8 cellular contexts compared by ENCODE assay signal in genomic region chr1:1058088-1058905, GRCh38. TPM values are rescaled to one million over a fixed set of nuclear protein-coding genes. Genes with fewer than 3 reads are reported as not detected.
DNase-seq lines count a peak whose midpoint lies in the region; ATAC-seq and TF ChIP-seq lines count a peak whose summit lies in the region.
"Had no signal": no experiment of that assay in that cellular context is flagged by ENCODE, and none has a peak within 500 bp of the region (broad histone marks: within the 10 kb centered on the region; RNA-seq: fewer than 3 reads in every experiment).

No MANE protein-coding gene starts in this region.

- BruUV-seq in Calu3 (replicated peaks; lab: Mats Ljungman, UMichigan) (TSS peak; percentile 27), Panc1 (replicated peaks; lab: Mats Ljungman, UMichigan) (no TSS peak)

- intact Hi-C loops in Calu3 (cut with micrococcal nuclease; ENCODE audit: unreplicated experiment) (loop anchor here (5.0 kb wide), 1 partner anchor 36 kb away; the partner anchor contains the start of gene AGRN), Panc1 (cut with micrococcal nuclease; ENCODE audit: unreplicated experiment) (no loop called here)

- no peaks in the 10 kb centered on the region; the same call in 1 of the 2 replicates for H3K36me3 ChIP-seq in Panc1 (ENCODE audit: control insufficient read depth, insufficient read depth, low read length)

- no peaks in the 10 kb centered on the region for H3K4me1 Mint-ChIP-seq in Calu3 (ENCODE audit: low read depth, unreplicated experiment)

- in situ Hi-C loops in Panc1 (cut with HindIII; ENCODE audit: low pct_unique_long_range_greater_than_20kb, low sequenced_read_pairs): no loop called here

- CTCF ChIA-PET in Calu3 (lab: Charles Lee) (interaction anchor here (0.6 to 1.3 kb wide), 3 partner anchors 16 to 718 kb away, joined by 3 to 4 read pairs (median 3); partner anchors contain the start of genes ISG15 and RNF223), Panc1 (lab: Charles Lee) (no interaction called here)

- DNase-seq in Calu3: peak; percentile 59
- DNase-seq in Panc1 (ENCODE audit: low read depth, low spot score): no peak
- DNase-seq in kidney tubule cell (ENCODE audit: low spot score): peak; percentile 66
- no peak for DNase-seq in NCI-H446 (lab: John Stamatoyannopoulos, UW)
- no peak for DNase-seq in cerebellar cortex (ENCODE audit: low spot score)
- DNase-seq in mesenteric fat pad (ENCODE audit: low spot score): no peak
- DNase-seq: effector CD8-positive, alpha-beta T cell had no signal

- POLR2A ChIA-PET in Panc1 (lab: Charles Lee): interaction anchor here (0.6 kb wide), 1 partner anchor 64 kb away, joined by 3 read pairs; no protein-coding TSS in a partner anchor

- peaks cover 81% of the 10 kb centered on the region for H3K36me3 Mint-ChIP-seq in Calu3 (ENCODE audit: insufficient read depth, unreplicated experiment)

- 0 out of 2 replicates have a peak overlapping the region, but pooled peaks have one; percentile 13 for H3K27ac ChIP-seq in Panc1 (ENCODE audit: low read length)

- no peaks in the 10 kb centered on the region for H3K9me3 Mint-ChIP-seq in Calu3 (ENCODE audit: low read depth, unreplicated experiment)

- H3K27me3 Mint-ChIP-seq in Calu3 (ENCODE audit: unreplicated experiment): no peaks in the 10 kb centered on the region

- no peak for TF ChIP-seq CTCF in Calu3 (IDR thresholded peaks at IDR 0.05; ENCODE audit: unreplicated experiment)
- TF ChIP-seq CTCF in Panc1 (IDR thresholded peaks at IDR 0.05): no peak

- no peaks in the 10 kb centered on the region for H3K27me3 ChIP-seq in Panc1 (ENCODE audit: control insufficient read depth, insufficient read depth, low read length)

- ATAC-seq in Panc1: peak; percentile 47

- peak overlapping the region; percentile 78 for H3K27ac Mint-ChIP-seq in Calu3 (ENCODE audit: unreplicated experiment)

- H3K4me1 ChIP-seq in Panc1 (ENCODE audit: control insufficient read depth, insufficient read depth, low read length): peaks cover 13% of the 10 kb centered on the region; the same call in 1 of the 2 replicates

- peak overlapping the region; percentile 57 to 80 for H3K4me3 ChIP-seq in Panc1 (ENCODE audit: low read depth in 2 of 2, low read length in 2 of 2)

- peak overlapping the region; percentile 73 for H3K4me3 Mint-ChIP-seq in Calu3 (ENCODE audit: low read depth, unreplicated experiment)

- H3K9me3 ChIP-seq in Panc1 (ENCODE audit: control insufficient read depth, insufficient read depth, low read depth, low read length): no peaks in the 10 kb centered on the region

RNA-seq across cellular contexts. Expression of gene RNF223, which starts 15.8 kb away (rescaled TPM):
- total RNA-seq in Calu3 (2022): 5.0 and 5.6 TPM in 2 replicates
- total RNA-seq in Panc1 (2021; ENCODE audit: unreplicated experiment): 0.08 TPM
- not detected for polyA plus RNA-seq in Panc1 (2012; ENCODE audit: insufficient read length)
- not detected for total RNA-seq in mesenteric fat pad
- total RNA-seq: renal cortical epithelial cell had no signal

RNA-seq across cellular contexts. Expression of gene AGRN, which starts 38.4 kb away (rescaled TPM):
- total RNA-seq in Calu3 (2022) (446 and 552 TPM in 2 replicates), Panc1 (2021; ENCODE audit: unreplicated experiment) (153 TPM), mesenteric fat pad (17.6 TPM)
- 160 TPM for polyA plus RNA-seq in Panc1 (2012; ENCODE audit: insufficient read length)

RNA-seq across cellular contexts. Expression of gene ISG15, which starts 45.0 kb away (rescaled TPM):
- 165 and 522 TPM in 2 replicates for total RNA-seq in Calu3 (2022)
- total RNA-seq in Panc1 (2021; ENCODE audit: unreplicated experiment): 102 TPM
- polyA plus RNA-seq in Panc1 (2012; ENCODE audit: insufficient read length): 82.4 TPM
- total RNA-seq in mesenteric fat pad: 47.0 TPM

RNA-seq across cellular contexts. Expression of gene C1orf159, which starts 57.6 kb away (rescaled TPM):
- total RNA-seq in Calu3 (2022): 32.4 and 34.7 TPM in 2 replicates
- total RNA-seq in Panc1 (2021; ENCODE audit: unreplicated experiment): 28.8 TPM
- polyA plus RNA-seq in Panc1 (2012; ENCODE audit: insufficient read length): 25.8 TPM
- total RNA-seq in mesenteric fat pad: 9.0 TPM

RNA-seq across cellular contexts. Expression of gene HES4, which starts 58.4 kb away (rescaled TPM):
- total RNA-seq in Calu3 (2022) (35.5 and 51.3 TPM in 2 replicates), Panc1 (2021; ENCODE audit: unreplicated experiment) (74.2 TPM), mesenteric fat pad (25.5 TPM)
- 67.0 TPM for polyA plus RNA-seq in Panc1 (2012; ENCODE audit: insufficient read length)

Comparison
In these comparisons a context has a peak if more than half of its experiments do, and no peak if none do; other contexts are left out.
1. DNase-seq: peak in Calu3 (single experiment) and kidney tubule cell (single experiment); none in Panc1 (single experiment), NCI-H446 (0 of 2), cerebellar cortex (single experiment) and mesenteric fat pad (single experiment).